Comparison of ENCODE assay signal across 19 cellular contexts in the genomic region with DNA sequence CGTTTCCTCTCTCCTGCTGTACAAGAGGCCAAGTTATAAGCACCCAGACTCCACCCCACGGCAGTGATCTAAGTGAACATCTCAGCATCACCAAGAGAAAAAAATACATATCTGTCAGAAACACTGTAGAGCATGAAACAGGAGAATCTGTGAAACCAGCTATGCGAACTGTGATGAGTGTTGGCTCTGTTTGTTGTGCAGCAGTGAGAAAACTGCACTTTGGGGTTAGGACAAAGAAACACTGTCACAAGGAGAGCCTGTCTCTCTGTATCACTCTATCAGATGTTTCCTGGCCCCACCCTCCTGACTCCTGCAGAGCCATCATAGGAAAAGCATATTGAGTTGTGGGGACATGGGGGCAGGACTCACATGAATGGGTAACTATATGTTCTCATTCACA.
DNase-seq lines count a peak whose midpoint lies in the region; ATAC-seq, FAIRE-seq and TF ChIP-seq lines count a peak whose summit lies in the region.
"Had no signal": no experiment of that assay in that cellular context is flagged by ENCODE, and none has a peak within 500 bp of the region (broad histone marks: within the 10 kb centered on the region; RNA-seq: fewer than 3 reads in every experiment).

No MANE protein-coding gene starts in this region.

- H3K9me3 Mint-ChIP-seq in activated CD4-positive, alpha-beta T cell treated with anti-CD3 and anti-CD28 coated beads, Interleukin-2, amount 10 ng/mL, durations not matched to agents 7 days and 5 days, result no peaks in the 10 kb centered on the region
- H3K9me3 Mint-ChIP-seq: CD14-positive monocyte; CD4-positive, alpha-beta memory T cell; HFFc6; IgD-negative memory B cell had no signal

- CTCF ChIA-PET in activated CD4-positive, alpha-beta T cell treated with anti-CD3 and anti-CD28 coated beads, Interleukin-2, amount 10 ng/mL, durations not matched to agents 7 days and 5 days (lab: Charles Lee), result no interaction called here

- no peak for ATAC-seq in GM18861 (IDR thresholded peaks at IDR 0.05; ENCODE audit: unreplicated experiment)
- ATAC-seq: HCT116, HepG2 had no signal

- no peak for TF ChIP-seq CTCF in bronchial epithelial cell (IDR thresholded peaks at IDR 0.05; ENCODE audit: insufficient read depth, low read length, severe bottlenecking)

- no peaks in the 10 kb centered on the region for H3K27me3 ChIP-seq in bronchial epithelial cell (ENCODE audit: control insufficient read depth, insufficient read depth, low read length)
- H3K27me3 ChIP-seq: BLaER1 had no signal

- H3K4me3 Mint-ChIP-seq in activated CD4-positive, alpha-beta T cell treated with anti-CD3 and anti-CD28 coated beads, Interleukin-2, amount 10 ng/mL, durations not matched to agents 7 days and 5 days, result no peak overlapping the region
- H3K4me3 Mint-ChIP-seq: CD14-positive monocyte; CD4-positive, alpha-beta memory T cell; HFFc6; IgD-negative memory B cell had no signal

- H3K27ac Mint-ChIP-seq in activated CD4-positive, alpha-beta T cell treated with anti-CD3 and anti-CD28 coated beads, Interleukin-2, amount 10 ng/mL, durations not matched to agents 7 days and 5 days, result no peak overlapping the region
- H3K27ac Mint-ChIP-seq: CD14-positive monocyte; CD4-positive, alpha-beta memory T cell; HFFc6; IgD-negative memory B cell had no signal

- H3K4me1 Mint-ChIP-seq in activated CD4-positive, alpha-beta T cell treated with anti-CD3 and anti-CD28 coated beads, Interleukin-2, amount 10 ng/mL, durations not matched to agents 7 days and 5 days, result no peaks in the 10 kb centered on the region
- H3K4me1 Mint-ChIP-seq: CD14-positive monocyte; CD4-positive, alpha-beta memory T cell had no signal

- no peak overlapping the region for H3K4me3 ChIP-seq in bronchial epithelial cell (ENCODE audit: low read depth, low read length)
- H3K4me3 ChIP-seq: BLaER1 had no signal

- POLR2A ChIA-PET in activated CD4-positive, alpha-beta T cell treated with anti-CD3 and anti-CD28 coated beads, Interleukin-2, amount 10 ng/mL, durations not matched to agents 7 days and 5 days (lab: Charles Lee), result no interaction called here

- peaks cover 11% of the 10 kb centered on the region for H3K27me3 Mint-ChIP-seq in activated CD4-positive, alpha-beta T cell treated with anti-CD3 and anti-CD28 coated beads, Interleukin-2, amount 10 ng/mL, durations not matched to agents 7 days and 5 days

- H3K36me3 ChIP-seq in bronchial epithelial cell (ENCODE audit: control insufficient read depth, insufficient read depth, low read length), result no peaks in the 10 kb centered on the region
- H3K36me3 ChIP-seq: BLaER1 had no signal

- peak; percentile 18 for DNase-seq in NCI-H146 (lab: John Stamatoyannopoulos, UW)
- no peak for DNase-seq in NCI-H146 treated with DMSO at 0.1 percent for 48 hours (lab: John Stamatoyannopoulos, UW; ENCODE audit: unreplicated experiment)
- no peak for DNase-seq in bronchial epithelial cell (ENCODE audit: low read depth)
- DNase-seq in medulla oblongata (ENCODE audit: extremely low spot score), result peak; percentile 35
- DNase-seq in SW480 (ENCODE audit: low spot score), result no peak
- no peak for DNase-seq in activated CD4-positive, alpha-beta T cell treated with anti-CD3 and anti-CD28 coated beads, Interleukin-2, amount 10 ng/mL, durations not matched to agents 7 days and 5 days
- DNase-seq: Calu3; CD4-positive, alpha-beta memory T cell; DMS79 treated with DMSO at 0.1 percent for 48 hours; GF-D8; GOT3; H7; HFFc6 had no signal

- FAIRE-seq in bronchial epithelial cell (lab: Jason Lieb, UNC), result peak; percentile 55
- FAIRE-seq: HepG2 had no signal

- H3K36me3 Mint-ChIP-seq in activated CD4-positive, alpha-beta T cell treated with anti-CD3 and anti-CD28 coated beads, Interleukin-2, amount 10 ng/mL, durations not matched to agents 7 days and 5 days (ENCODE audit: low read depth), result no peaks in the 10 kb centered on the region
- H3K36me3 Mint-ChIP-seq: CD14-positive monocyte; CD4-positive, alpha-beta memory T cell; IgD-negative memory B cell had no signal

Comparison
In these comparisons a context has a peak if more than half of its experiments do, and no peak if none do; other contexts are left out.
1. DNase-seq: peak in NCI-H146 (single experiment) and medulla oblongata (single experiment); none in NCI-H146 treated with DMSO at 0.1 percent for 48 hours (single experiment), bronchial epithelial cell (single experiment), SW480 (single experiment) and activated CD4-positive, alpha-beta T cell treated with anti-CD3 and anti-CD28 coated beads, Interleukin-2, amount 10 ng/mL, durations not matched to agents 7 days and 5 days (single experiment).